ENCODE assay signal across 8 cellular contexts in genomic region chr1:225441314-225442119, GRCh38. TPM values are rescaled to one million over a fixed set of nuclear protein-coding genes. Genes with fewer than 3 reads are reported as not detected.
DNase-seq lines count a peak whose midpoint lies in the region; ATAC-seq and TF ChIP-seq lines count a peak whose summit lies in the region.

No MANE protein-coding gene starts in this region.

- H3K4me3 Mint-ChIP-seq in CD4-positive, alpha-beta T cell = peak overlapping the region; percentile 66

- H3K9me2 ChIP-seq in Loucy (replicated peaks; ENCODE audit: low read depth, low read length) = no peaks in the 10 kb centered on the region

- no peaks in the 10 kb centered on the region for H3K9me3 Mint-ChIP-seq in CD4-positive, alpha-beta T cell

- H3K36me3 Mint-ChIP-seq in CD4-positive, alpha-beta T cell (ENCODE audit: low read depth) = no peaks in the 10 kb centered on the region

- peak overlapping the region; percentile 21 for H3K9ac ChIP-seq in Loucy (ENCODE audit: low read depth, low read length, poor library complexity, severe bottlenecking)

- ATAC-seq in CD4-positive, alpha-beta T cell (ENCODE audit: poor library complexity) = no peak
- peak; percentile 41 for ATAC-seq in GM19452 (IDR thresholded peaks at IDR 0.05; ENCODE audit: unreplicated experiment)

- DNase-seq in CD4-positive, alpha-beta T cell = no peak
- DNase-seq in fibroblast of villous mesenchyme (ENCODE audit: low read depth) = no peak
- DNase-seq in GM03348 (ENCODE audit: low spot score) = no peak
- DNase-seq in NCI-H226 = no peak
- DNase-seq in D341Med (ENCODE audit: low spot score) = no peak
- no peak for DNase-seq in Ammon's horn (ENCODE audit: low spot score)

- intact Hi-C loops in CD4-positive, alpha-beta T cell (cut with DNase I, micrococcal nuclease) = loop anchor here in 1 of 2 experiments (10.0 kb wide), 1 partner anchor 743 kb away; the partner anchor contains the start of gene ACBD3

- TF ChIP-seq CTCF in CD4-positive, alpha-beta T cell (IDR thresholded peaks at IDR 0.05) = peak; percentile 27
- TF ChIP-seq CTCF in Loucy (conservative IDR thresholded peaks at IDR 0.05; ENCODE audit: low read length) (peak; percentile 69), fibroblast of villous mesenchyme (IDR thresholded peaks at IDR 0.05; ENCODE audit: insufficient read depth, low read depth, low read length) (peak; percentile 23)

- CTCF ChIA-PET in CD4-positive, alpha-beta T cell (lab: Charles Lee) = interaction anchor here (1.4 to 1.8 kb wide), 2 partner anchors 13 to 33 kb away, joined by 4 to 5 read pairs; partner anchors contain the start of gene LBR

- no peaks in the 10 kb centered on the region for H3K9me3 ChIP-seq in CD4-positive, alpha-beta T cell (ENCODE audit: control insufficient read depth, low read length)
- H3K9me3 ChIP-seq in Loucy (ENCODE audit: insufficient read depth, low read depth, low read length) = no peaks in the 10 kb centered on the region

- peaks cover 47% of the 10 kb centered on the region for H3K4me1 ChIP-seq in Loucy (ENCODE audit: insufficient read depth, low read length, poor library complexity, severe bottlenecking)

- no peaks in the 10 kb centered on the region for H4K20me1 ChIP-seq in Loucy (ENCODE audit: insufficient read depth, low read length, poor library complexity, severe bottlenecking)

- POLR2A ChIA-PET in CD4-positive, alpha-beta T cell (lab: Charles Lee) = interaction anchor here (0.6 to 9.2 kb wide), 5 partner anchors 8 to 558 kb away, joined by 3 to 280 read pairs (median 5); partner anchors contain the start of genes LBR and SRP9

- peaks cover 2% of the 10 kb centered on the region; the same call in 1 of the 2 replicates for H3F3A ChIP-seq in Loucy (ENCODE audit: low read depth)

- H3K36me3 ChIP-seq in Loucy (ENCODE audit: insufficient read depth, low read length) = no peaks in the 10 kb centered on the region

- H3K79me2 ChIP-seq in Loucy (ENCODE audit: insufficient read depth, low read length) = no peaks in the 10 kb centered on the region

- H3K27me3 Mint-ChIP-seq in CD4-positive, alpha-beta T cell = no peaks in the 10 kb centered on the region

- H3K4me1 Mint-ChIP-seq in CD4-positive, alpha-beta T cell (ENCODE audit: low read depth) = peaks cover 53% of the 10 kb centered on the region

- H3K4me3 ChIP-seq in Loucy (ENCODE audit: low read length, poor library complexity, severe bottlenecking) (no peak overlapping the region), fibroblast of villous mesenchyme (ENCODE audit: low read depth, low read length) (no peak overlapping the region)

- peak overlapping the region; percentile 61 for H3K27ac Mint-ChIP-seq in CD4-positive, alpha-beta T cell

- no peak overlapping the region for H3K27ac ChIP-seq in CD4-positive, alpha-beta T cell (ENCODE audit: low read depth, low read length)

- no peak overlapping the region for H3K4me2 ChIP-seq in Loucy (ENCODE audit: low read depth, low read length, poor library complexity, severe bottlenecking)

- peak overlapping the region; percentile 47 for H2AFZ ChIP-seq in Loucy (ENCODE audit: low read length)

- no peaks in the 10 kb centered on the region for H3K27me3 ChIP-seq in CD4-positive, alpha-beta T cell (ENCODE audit: control insufficient read depth, insufficient read depth, low read length)
- H3K27me3 ChIP-seq in Loucy (ENCODE audit: insufficient read depth, low read length, poor library complexity, severe bottlenecking) = no peaks in the 10 kb centered on the region

RNA-seq across cellular contexts. Expression of gene LBR, which starts 13.7 kb away (rescaled TPM):
- 100 to 1,000 TPM; 118 to 129 TPM for total RNA-seq in CD4-positive, alpha-beta T cell
- 38.7 and 55.7 TPM in 2 replicates for total RNA-seq in fibroblast of villous mesenchyme
